8 cellular contexts compared by ENCODE assay signal in the genomic region with DNA sequence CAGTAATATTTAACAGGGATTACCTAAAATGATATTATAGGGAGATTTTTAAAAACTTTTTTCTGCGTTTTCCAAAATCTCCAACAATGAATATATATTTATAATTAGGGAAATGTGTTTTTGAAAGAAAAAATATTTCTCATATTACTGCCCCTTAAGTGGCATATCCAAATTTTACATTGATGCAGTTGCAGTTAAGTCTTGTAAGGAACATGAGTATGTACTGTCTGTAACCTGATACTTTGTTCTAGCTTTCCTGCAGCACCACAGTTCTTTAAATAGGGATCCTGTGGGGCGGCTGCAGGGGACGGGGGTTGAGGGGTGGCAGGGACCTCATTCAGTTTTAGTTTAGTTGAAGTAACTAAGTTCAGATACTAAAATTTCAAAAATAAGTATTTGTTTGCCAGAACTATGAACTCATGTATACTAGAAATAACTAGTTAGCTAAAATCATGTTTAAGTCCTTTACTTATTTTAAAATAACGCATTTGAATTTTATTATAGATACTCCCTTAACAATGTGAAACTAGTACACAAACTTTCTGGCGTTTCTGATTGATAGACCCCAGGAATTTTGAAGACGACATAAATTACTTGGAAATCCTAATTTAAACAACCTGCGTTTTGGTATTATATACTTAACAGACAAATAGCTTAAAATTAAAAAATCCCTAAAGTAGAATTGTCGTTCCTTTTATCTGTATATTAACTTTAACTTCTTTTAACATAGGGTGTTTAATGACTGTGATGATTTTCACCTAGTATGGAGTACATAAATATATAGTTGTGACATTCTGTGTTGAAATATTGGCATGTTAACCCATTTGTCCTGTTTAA. TPM values are rescaled to one million over a fixed set of nuclear protein-coding genes. Genes with fewer than 3 reads are reported as not detected.
DNase-seq lines count a peak whose midpoint lies in the region; ATAC-seq, FAIRE-seq and TF ChIP-seq lines count a peak whose summit lies in the region.

No MANE protein-coding gene starts in this region.

- DNase-seq in A172 (ENCODE audit: low spot score) (peak; percentile 75), NCI-H460 (ENCODE audit: extremely low read depth, low read depth) (peak; percentile 81), H1 (ENCODE audit: low read depth in 1 of 2, low spot score in 2 of 2) (no peak), mesendoderm (peak; percentile 90), stomach (peak; percentile 29)
- peak; percentile 82 for DNase-seq in activated CD4-positive, alpha-beta T cell treated with anti-CD3 and anti-CD28 coated beads, Interleukin-2, amount 10 ng/mL, durations not matched to agents 24 days and 14 days

- no peaks in the 10 kb centered on the region for H4K20me1 ChIP-seq in H1 (replicated peaks in 1 of 2; ENCODE audit: control insufficient read depth in 1 of 2, insufficient read depth in 2 of 2, low read length in 2 of 2)

- peak overlapping the region; percentile 83 for H4K5ac ChIP-seq in H1 (ENCODE audit: insufficient read length, low read depth, low read length)
- no peak overlapping the region for H4K5ac ChIP-seq in mesendoderm (ENCODE audit: low read length)

- peak overlapping the region; percentile 65 to 78 for H3K4me2 ChIP-seq in H1 (ENCODE audit: insufficient read depth in 1 of 2, low read depth in 2 of 2, low read length in 2 of 2)
- H3K4me2 ChIP-seq in mesendoderm (ENCODE audit: low read length): no peak overlapping the region

- H4K8ac ChIP-seq in H1 (ENCODE audit: extremely low read depth, insufficient read depth, low read length): no peak overlapping the region
- no peak overlapping the region for H4K8ac ChIP-seq in mesendoderm (ENCODE audit: low read depth, low read length)

- H3K27me3 ChIP-seq in H1 (replicated peaks in 1 of 4; ENCODE audit: control insufficient read depth in 3 of 4, extremely low read depth in 1 of 4, insufficient read depth in 3 of 4, low read length in 3 of 4): no peaks in the 10 kb centered on the region
- no peaks in the 10 kb centered on the region for H3K27me3 ChIP-seq in mesendoderm (ENCODE audit: insufficient read depth, low read length, poor library complexity)
- H3K27me3 ChIP-seq in stomach: no peaks in the 10 kb centered on the region

- CTCF ChIA-PET in H1 (lab: Charles Lee; ENCODE audit: partially characterized antibody): interaction anchor here (0.6 to 2.9 kb wide), 7 partner anchors 9 to 236 kb away, joined by 3 to 15 read pairs (median 4); no protein-coding TSS in a partner anchor

- H2BK120ac ChIP-seq in H1 (replicated peaks; ENCODE audit: low read depth, low read length): no peak overlapping the region
- H2BK120ac ChIP-seq in mesendoderm (ENCODE audit: low read depth, low read length): no peak overlapping the region

- H3K36me3 Mint-ChIP-seq in activated CD4-positive, alpha-beta T cell treated with anti-CD3 and anti-CD28 coated beads, Interleukin-2, amount 10 ng/mL, durations not matched to agents 24 days and 14 days (ENCODE audit: low read depth): no peaks in the 10 kb centered on the region

- no peak overlapping the region for H2AK5ac ChIP-seq in H1 (ENCODE audit: low read depth, low read length)
- H2AK5ac ChIP-seq in mesendoderm (ENCODE audit: low read length): no peak overlapping the region

- H2BK5ac ChIP-seq in H1 (ENCODE audit: low read depth, low read length) (peak overlapping the region; percentile 28; the same call in 1 of the 2 replicates), mesendoderm (ENCODE audit: low read length) (no peak overlapping the region)

- no peak overlapping the region for H3K14ac ChIP-seq in H1 (ENCODE audit: insufficient read length)

- H4K91ac ChIP-seq in H1 (replicated peaks; ENCODE audit: insufficient read length, low read length): no peak overlapping the region

- H3K18ac ChIP-seq in H1 (ENCODE audit: extremely low read depth, low read length): no peak overlapping the region; the same call in 1 of the 2 replicates
- no peak overlapping the region for H3K18ac ChIP-seq in mesendoderm (ENCODE audit: low read length)

- H3K9me3 ChIP-seq in H1 (ENCODE audit: insufficient read depth in 2 of 2, low read depth in 1 of 2, low read length in 1 of 2): no peaks in the 10 kb centered on the region
- no peaks in the 10 kb centered on the region for H3K9me3 ChIP-seq in stomach

- peak; percentile 78 to 91 for TF ChIP-seq POLR2A in H1 (IDR thresholded peaks at IDR 0.05; ENCODE audit: control extremely low read depth in 1 of 2, low read depth in 2 of 2, low read length in 2 of 2)
- TF ChIP-seq POLR2A in stomach (IDR thresholded peaks at IDR 0.05): no peak

- H3K56ac ChIP-seq in H1 (replicated peaks; ENCODE audit: insufficient read length, low read depth, low read length) (no peak overlapping the region), mesendoderm (ENCODE audit: low read length) (no peak overlapping the region)

- POLR2A ChIA-PET in H1 (lab: Charles Lee; ENCODE audit: partially characterized antibody): interaction anchor here (0.6 to 8.6 kb wide), 33 partner anchors 9 to 241 kb away, joined by 3 to 180 read pairs (median 5); a partner anchor contains a TSS

- H3K9ac ChIP-seq in H1 (replicated peaks in 1 of 4; ENCODE audit: extremely low read depth in 1 of 4, low read depth in 3 of 4, low read length in 3 of 4) (peak overlapping the region in 3 of 4 experiments; percentile 49 to 64 (median 50); a peak in 5 of 7 replicates), mesendoderm (ENCODE audit: low read length) (no peak overlapping the region)

- H3K36me3 ChIP-seq in H1 (ENCODE audit: control insufficient read depth in 2 of 4, insufficient read depth in 4 of 4, low read length in 3 of 4) (no peaks in the 10 kb centered on the region), mesendoderm (ENCODE audit: control insufficient read depth, insufficient read depth, low read length) (no peaks in the 10 kb centered on the region), stomach (no peaks in the 10 kb centered on the region)

- H2BK20ac ChIP-seq in H1 (ENCODE audit: low read length): no peak overlapping the region

- H3K4ac ChIP-seq in H1 (replicated peaks; ENCODE audit: insufficient read length, low read depth, low read length) (no peak overlapping the region), mesendoderm (ENCODE audit: low read depth, low read length) (no peak overlapping the region)

- peaks cover 29% of the 10 kb centered on the region for H3K4me1 Mint-ChIP-seq in activated CD4-positive, alpha-beta T cell treated with anti-CD3 and anti-CD28 coated beads, Interleukin-2, amount 10 ng/mL, durations not matched to agents 24 days and 14 days

- no peak overlapping the region for H2BK12ac ChIP-seq in H1 (ENCODE audit: low read depth, low read length)

- peak overlapping the region; percentile 69; the same call in 1 of the 2 replicates for H3K27ac ChIP-seq in H1 (ENCODE audit: low read depth, low read length)
- H3K27ac ChIP-seq in mesendoderm (ENCODE audit: low read depth, low read length): no peak overlapping the region
- peak overlapping the region; percentile 54 to 93 (median 88) for H3K27ac ChIP-seq in stomach

- TF ChIP-seq CTCF in H1 (IDR thresholded peaks at IDR 0.05; ENCODE audit: control extremely low read depth in 1 of 3, insufficient read depth in 1 of 3, low read depth in 1 of 3, low read length in 3 of 3) (no peak), stomach (IDR thresholded peaks at IDR 0.05) (no peak)

- H3K23ac ChIP-seq in H1 (ENCODE audit: insufficient read length) (no peak overlapping the region), mesendoderm (ENCODE audit: low read length) (no peak overlapping the region)

- H3K79me2 ChIP-seq in H1 (ENCODE audit: control insufficient read depth in 1 of 2, insufficient read depth in 2 of 2, low read length in 2 of 2) (peaks cover 0 to 5% of the 10 kb centered on the region in 2 experiments; a peak in 2 of 4 replicates), mesendoderm (ENCODE audit: control insufficient read depth, insufficient read depth, low read length) (no peaks in the 10 kb centered on the region)

- peak overlapping the region; percentile 86; the same call in 1 of the 2 replicates for H2AFZ ChIP-seq in H1 (ENCODE audit: low read length)

- no peak for TF ChIP-seq RAD21 in H1 (IDR thresholded peaks at IDR 0.05 in 1 of 2, conservative IDR thresholded peaks at IDR 0.05 in 1 of 2; ENCODE audit: low read depth in 2 of 2, low read length in 2 of 2)

- peak; percentile 60 for ATAC-seq in GM18517 (IDR thresholded peaks at IDR 0.05; ENCODE audit: unreplicated experiment)
- ATAC-seq in HG02943 (IDR thresholded peaks at IDR 0.05; ENCODE audit: low read depth, unreplicated experiment): peak; percentile 48

- H3K79me1 ChIP-seq in H1 (ENCODE audit: low read depth, low read length): no peaks in the 10 kb centered on the region
- H3K79me1 ChIP-seq in mesendoderm (ENCODE audit: low read length): no peaks in the 10 kb centered on the region

- H3K9me3 Mint-ChIP-seq in activated CD4-positive, alpha-beta T cell treated with anti-CD3 and anti-CD28 coated beads, Interleukin-2, amount 10 ng/mL, durations not matched to agents 24 days and 14 days: no peaks in the 10 kb centered on the region

- peak overlapping the region; percentile 98 for H3K27ac Mint-ChIP-seq in activated CD4-positive, alpha-beta T cell treated with anti-CD3 and anti-CD28 coated beads, Interleukin-2, amount 10 ng/mL, durations not matched to agents 24 days and 14 days

- no peak for FAIRE-seq in H1 (lab: Jason Lieb, UNC)

- H3K23me2 ChIP-seq in H1 (ENCODE audit: low read depth, low read length): 0 out of 2 replicates have a peak, but pooled peaks cover 2% of the 10 kb centered on the region

- peaks cover 2% of the 10 kb centered on the region for H3K27me3 Mint-ChIP-seq in activated CD4-positive, alpha-beta T cell treated with anti-CD3 and anti-CD28 coated beads, Interleukin-2, amount 10 ng/mL, durations not matched to agents 24 days and 14 days

- H3K4me3 ChIP-seq in H1 (ENCODE audit: extremely low read depth in 1 of 4, insufficient read depth in 2 of 4, low read depth in 3 of 4, low read length in 4 of 4): peak overlapping the region in 3 of 4 experiments; percentile 11 to 53 (median 34); a peak in 4 of 8 replicates
- H3K4me3 ChIP-seq in mesendoderm (ENCODE audit: low read length): no peak overlapping the region
- H3K4me3 ChIP-seq in stomach: peak overlapping the region; percentile 53 to 55 (median 54)

- TF ChIP-seq EP300 in H1 (IDR thresholded peaks at IDR 0.05; ENCODE audit: borderline replicate concordance in 1 of 2, low read depth in 2 of 2, low read length in 2 of 2): no peak
- TF ChIP-seq EP300 in stomach (IDR thresholded peaks at IDR 0.05): no peak

- 16% methylated on average over 8 of the region's 8 CpGs; no CpG with 5 or more reads in 1 of the 2 experiments for WGBS in H1 (ENCODE audit: extremely low coverage in 1 of 2, insufficient coverage in 1 of 2, insufficient read length in 1 of 2, insufficient replicate concordance in 2 of 2, low coverage in 1 of 2, low lambda C conversion rate in 2 of 2, missing lambda C conversion rate in 1 of 2), 2 experiments
- WGBS in mesendoderm (ENCODE audit: extremely low coverage, insufficient coverage, low lambda C conversion rate): no CpG with 5 or more reads among the region's 8 CpGs
- WGBS in stomach, 5 donors: 4 to 7% (median 6%) methylated on average over 8 of the region's 8 CpGs

- H3K4me3 Mint-ChIP-seq in activated CD4-positive, alpha-beta T cell treated with anti-CD3 and anti-CD28 coated beads, Interleukin-2, amount 10 ng/mL, durations not matched to agents 24 days and 14 days: peak overlapping the region; percentile 89

- H3K4me1 ChIP-seq in H1 (replicated peaks in 1 of 4; ENCODE audit: control insufficient read depth in 3 of 4, insufficient read depth in 4 of 4, low read length in 3 of 4) (peaks cover 0 to 5% (median 3%) of the 10 kb centered on the region in 4 experiments; a peak in 3 of 7 replicates), mesendoderm (ENCODE audit: control insufficient read depth, low read depth, low read length) (no peaks in the 10 kb centered on the region), stomach (peaks cover 5 to 40% (median 23%) of the 10 kb centered on the region in 4 donors)

- no peak overlapping the region for H2BK15ac ChIP-seq in H1 (ENCODE audit: low read length)
- no peak overlapping the region for H2BK15ac ChIP-seq in mesendoderm (replicated peaks; ENCODE audit: low read depth)

- intact Hi-C loops in activated CD4-positive, alpha-beta T cell treated with anti-CD3 and anti-CD28 coated beads, Interleukin-2, amount 10 ng/mL, durations not matched to agents 24 days and 14 days (cut with micrococcal nuclease): loop anchor here (1.0 to 10.0 kb wide), 8 partner anchors 25 to 1038 kb away; a partner anchor contains a TSS
- intact Hi-C loops in stomach (cut with DNase I; ENCODE audit: low total_unique reads): no loop called here

RNA-seq across cellular contexts. Expression of a gene that starts 0.6 kb away (rescaled TPM):
- total RNA-seq in A172 (2014; rRNA removed; shearing (Covaris generic)): 39.7 and 44.5 TPM in 2 replicates
- total RNA-seq in NCI-H460 (2014; rRNA removed; shearing (Covaris generic)): 20.8 and 22.5 TPM in 2 replicates
- 19.3 and 23.2 TPM in 2 replicates for polyA plus RNA-seq in NCI-H460 (2014; cell fraction: nucleus; rRNA removed)
- total RNA-seq in activated CD4-positive, alpha-beta T cell treated with anti-CD3 and anti-CD28 coated beads, Interleukin-2, amount 10 ng/mL, durations not matched to agents 24 days and 14 days: 10.3 and 11.0 TPM in 2 replicates
- 20.2 and 21.8 TPM in 2 replicates for total RNA-seq in H1 (2021; fragmentation: NEBNext Ultra II Directional; extraction: Animal tissue kit (Norgen Biotek cat#: 25700))
- 5.7 and 6.6 TPM in 2 replicates for polyA plus RNA-seq in H1 (2011; rRNA removed)
- polyA plus RNA-seq in H1 (2011; cell fraction: cytosol; rRNA removed): 13.8 TPM
- polyA plus RNA-seq in H1 (2011; cell fraction: nucleus; rRNA removed): 6.9 TPM
- polyA plus RNA-seq in H1 (2012, experiment 1 of 2): 16.5 to 22.0 TPM (median 17.5 TPM) in 4 replicates
- polyA plus RNA-seq in H1 (2012, experiment 2 of 2): 2.2 TPM
- polyA plus RNA-seq in H1 (2013, experiment 1 of 2): 10.6 TPM
- polyA plus RNA-seq in H1 (2013, experiment 2 of 2): 10.2 TPM
- 6.6 and 8.5 TPM in 2 replicates for polyA minus RNA-seq in H1 (2011; rRNA and poly(A)+ RNA removed)
- 6.3 TPM for polyA minus RNA-seq in H1 (2011; cell fraction: cytosol; rRNA and poly(A)+ RNA removed)
- polyA minus RNA-seq in H1 (2011; cell fraction: nucleus; rRNA and poly(A)+ RNA removed): 17.7 TPM
- 10.3 TPM for polyA plus RNA-seq in mesendoderm (2013, experiment 1 of 2)
- polyA plus RNA-seq in mesendoderm (2013, experiment 2 of 2): 10.8 TPM
- total RNA-seq in stomach: 10 to 100 TPM in 4 of 5 donors, 1 to 10 TPM in 1; 7.2 to 65.7 (median 19.2) TPM
- 10 to 100 TPM in 2 of 3 donors, 1 to 10 TPM in 1; 7.3 to 13.1 (median 12.3) TPM for polyA plus RNA-seq in stomach

RNA-seq across cellular contexts. Expression of a gene that starts 25.2 kb away (rescaled TPM):
- total RNA-seq in A172 (2014; rRNA removed; shearing (Covaris generic)): 75.0 and 75.9 TPM in 2 replicates
- 97.4 and 124 TPM in 2 replicates for total RNA-seq in NCI-H460 (2014; rRNA removed; shearing (Covaris generic))
- polyA plus RNA-seq in NCI-H460 (2014; cell fraction: nucleus; rRNA removed): 205 and 312 TPM in 2 replicates
- total RNA-seq in activated CD4-positive, alpha-beta T cell treated with anti-CD3 and anti-CD28 coated beads, Interleukin-2, amount 10 ng/mL, durations not matched to agents 24 days and 14 days: 278 and 284 TPM in 2 replicates
- 201 and 206 TPM in 2 replicates for total RNA-seq in H1 (2021; fragmentation: NEBNext Ultra II Directional; extraction: Animal tissue kit (Norgen Biotek cat#: 25700))
- 184 and 224 TPM in 2 replicates for polyA plus RNA-seq in H1 (2011; rRNA removed)
- 191 TPM for polyA plus RNA-seq in H1 (2011; cell fraction: cytosol; rRNA removed)
- polyA plus RNA-seq in H1 (2011; cell fraction: nucleus; rRNA removed): 343 TPM
- polyA plus RNA-seq in H1 (2012, experiment 1 of 2): 166 to 259 TPM (median 197 TPM) in 4 replicates
- 45.4 TPM for polyA plus RNA-seq in H1 (2012, experiment 2 of 2)
- polyA plus RNA-seq in H1 (2013, experiment 1 of 2): 217 TPM
- 211 TPM for polyA plus RNA-seq in H1 (2013, experiment 2 of 2)
- 237 and 251 TPM in 2 replicates for polyA minus RNA-seq in H1 (2011; rRNA and poly(A)+ RNA removed)
- polyA minus RNA-seq in H1 (2011; cell fraction: cytosol; rRNA and poly(A)+ RNA removed): 148 TPM
- polyA minus RNA-seq in H1 (2011; cell fraction: nucleus; rRNA and poly(A)+ RNA removed): 356 TPM
- polyA plus RNA-seq in mesendoderm (2013, experiment 1 of 2): 264 TPM
- polyA plus RNA-seq in mesendoderm (2013, experiment 2 of 2): 264 TPM
- 100 to 1,000 TPM in 3 of 5 donors, 10 to 100 TPM in 2; 39.4 to 394 (median 110) TPM for total RNA-seq in stomach
- polyA plus RNA-seq in stomach: 10 to 100 TPM; 25.6 to 48.0 (median 39.3) TPM

RNA-seq across cellular contexts. Expression of a gene that starts 41.7 kb away (rescaled TPM):
- total RNA-seq in A172 (2014; rRNA removed; shearing (Covaris generic)): 0.02 and 0.07 TPM in 2 replicates
- total RNA-seq in NCI-H460 (2014; rRNA removed; shearing (Covaris generic)): not detected in 2 replicates
- not detected in 2 replicates for polyA plus RNA-seq in NCI-H460 (2014; cell fraction: nucleus; rRNA removed)
- 0.05 TPM in 1 of 2 replicates, not detected in the other for total RNA-seq in activated CD4-positive, alpha-beta T cell treated with anti-CD3 and anti-CD28 coated beads, Interleukin-2, amount 10 ng/mL, durations not matched to agents 24 days and 14 days
- total RNA-seq in H1 (2021; fragmentation: NEBNext Ultra II Directional; extraction: Animal tissue kit (Norgen Biotek cat#: 25700)): 0.69 and 1.9 TPM in 2 replicates
- polyA plus RNA-seq in H1 (2011; rRNA removed) (0.22 and 0.29 TPM in 2 replicates), stomach (1 to 10 TPM; 4.0 to 5.8 (median 4.6) TPM)
- polyA plus RNA-seq in H1 (2011; cell fraction: cytosol; rRNA removed): 0.36 TPM
- 0.17 TPM for polyA plus RNA-seq in H1 (2011; cell fraction: nucleus; rRNA removed)
- 0.31 to 0.70 TPM (median 0.44 TPM) in 4 replicates for polyA plus RNA-seq in H1 (2012, experiment 1 of 2)
- polyA plus RNA-seq in H1 (2012, experiment 2 of 2): 0.18 TPM
- polyA plus RNA-seq in H1 (2013, experiment 1 of 2): 0.43 TPM
- polyA plus RNA-seq in H1 (2013, experiment 2 of 2): 0.31 TPM
- polyA minus RNA-seq in H1 (2011; rRNA and poly(A)+ RNA removed): 0.41 and 0.56 TPM in 2 replicates
- polyA minus RNA-seq in H1 (2011; cell fraction: cytosol; rRNA and poly(A)+ RNA removed): 0.59 TPM
- 1.5 TPM for polyA minus RNA-seq in H1 (2011; cell fraction: nucleus; rRNA and poly(A)+ RNA removed)
- polyA plus RNA-seq in mesendoderm (2013, experiment 1 of 2): 0.18 TPM
- polyA plus RNA-seq in mesendoderm (2013, experiment 2 of 2): 0.17 TPM
- total RNA-seq in stomach: 10 to 100 TPM in 1 of 5 donors, 1 to 10 TPM in 4; 2.3 to 23.8 (median 8.4) TPM

Comparison
In these comparisons a context has a peak if more than half of its experiments do, and no peak if none do; other contexts are left out.
1. DNase-seq: peak in A172 (single experiment), NCI-H460 (single experiment), activated CD4-positive, alpha-beta T cell treated with anti-CD3 and anti-CD28 coated beads, Interleukin-2, amount 10 ng/mL, durations not matched to agents 24 days and 14 days (single experiment), mesendoderm (single experiment) and stomach (single experiment); none in H1 (0 of 2).
2. POLR2A ChIP-seq: peak in H1 (2 of 2); none in stomach (0 of 4).